Comparison of ENCODE assay signal across 1 cellular context in genomic region chr12:54033106-54033979, GRCh38.
TF ChIP-seq lines count a peak whose summit lies in the region.

No MANE protein-coding gene starts in this region.

TF ChIP-seq in HEK293, 187 proteins besides CTCF, POLR2A, EP300 and RAD21 (continued from another document):
- TF ChIP-seq, protein P1, sequence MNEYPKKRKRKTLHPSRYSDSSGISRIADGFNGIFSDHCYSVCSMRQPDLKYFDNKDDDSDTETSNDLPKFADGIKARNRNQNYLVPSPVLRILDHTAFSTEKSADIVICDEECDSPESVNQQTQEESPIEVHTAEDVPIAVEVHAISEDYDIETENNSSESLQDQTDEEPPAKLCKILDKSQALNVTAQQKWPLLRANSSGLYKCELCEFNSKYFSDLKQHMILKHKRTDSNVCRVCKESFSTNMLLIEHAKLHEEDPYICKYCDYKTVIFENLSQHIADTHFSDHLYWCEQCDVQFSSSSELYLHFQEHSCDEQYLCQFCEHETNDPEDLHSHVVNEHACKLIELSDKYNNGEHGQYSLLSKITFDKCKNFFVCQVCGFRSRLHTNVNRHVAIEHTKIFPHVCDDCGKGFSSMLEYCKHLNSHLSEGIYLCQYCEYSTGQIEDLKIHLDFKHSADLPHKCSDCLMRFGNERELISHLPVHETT (tag by site-specific recombination; IDR thresholded peaks at IDR 0.05): peak; percentile 94
- peak; percentile 84 for TF ChIP-seq ZNF501 (tag by site-specific recombination; IDR thresholded peaks at IDR 0.05)
- TF ChIP-seq, protein P2, sequence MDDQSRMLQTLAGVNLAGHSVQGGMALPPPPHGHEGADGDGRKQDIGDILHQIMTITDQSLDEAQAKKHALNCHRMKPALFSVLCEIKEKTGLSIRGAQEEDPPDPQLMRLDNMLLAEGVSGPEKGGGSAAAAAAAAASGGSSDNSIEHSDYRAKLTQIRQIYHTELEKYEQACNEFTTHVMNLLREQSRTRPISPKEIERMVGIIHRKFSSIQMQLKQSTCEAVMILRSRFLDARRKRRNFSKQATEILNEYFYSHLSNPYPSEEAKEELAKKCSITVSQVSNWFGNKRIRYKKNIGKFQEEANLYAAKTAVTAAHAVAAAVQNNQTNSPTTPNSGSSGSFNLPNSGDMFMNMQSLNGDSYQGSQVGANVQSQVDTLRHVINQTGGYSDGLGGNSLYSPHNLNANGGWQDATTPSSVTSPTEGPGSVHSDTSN (CRISPR knock-in tag; IDR thresholded peaks at IDR 0.05): no peak
- TF ChIP-seq ZNF548 (tag by site-specific recombination; IDR thresholded peaks at IDR 0.05): no peak
- TF ChIP-seq ZBTB8A (tag by site-specific recombination; IDR thresholded peaks at IDR 0.05): peak; percentile 98
- TF ChIP-seq ZNF112 (tag by site-specific recombination; IDR thresholded peaks at IDR 0.05): no peak
- no peak for TF ChIP-seq ZNF626 (tag by site-specific recombination; IDR thresholded peaks at IDR 0.05)
- TF ChIP-seq ZNF10 (tag by site-specific recombination; IDR thresholded peaks at IDR 0.05): peak; percentile 75
- TF ChIP-seq SP2 (tag by site-specific recombination; IDR thresholded peaks at IDR 0.05): peak; percentile 54
- TF ChIP-seq ZNF362 (tag by site-specific recombination; IDR thresholded peaks at IDR 0.05): peak; percentile 95
- peak; percentile 86 for TF ChIP-seq ZNF596 (tag by site-specific recombination; IDR thresholded peaks at IDR 0.05)
- no peak for TF ChIP-seq ZNF155 (tag by site-specific recombination; IDR thresholded peaks at IDR 0.05)
- peak; percentile 87 for TF ChIP-seq ZNF664 (tag by site-specific recombination; IDR thresholded peaks at IDR 0.05)
- peak; percentile 100 for TF ChIP-seq FEZF1 (tag by site-specific recombination; IDR thresholded peaks at IDR 0.05)
- peak; percentile 100 for TF ChIP-seq ZNF843 (tag by site-specific recombination; IDR thresholded peaks at IDR 0.05)
- TF ChIP-seq ZNF768 (tag by site-specific recombination; IDR thresholded peaks at IDR 0.05): no peak
- TF ChIP-seq ZNF830 (tag by site-specific recombination; IDR thresholded peaks at IDR 0.05; ENCODE audit: low read depth): no peak
- no peak for TF ChIP-seq ZNF791 (tag by site-specific recombination; IDR thresholded peaks at IDR 0.05)
- TF ChIP-seq ZNF148 (tag by site-specific recombination; IDR thresholded peaks at IDR 0.05; ENCODE audit: borderline replicate concordance): no peak
- TF ChIP-seq BCL6B (tag by site-specific recombination; IDR thresholded peaks at IDR 0.05): peak; percentile 89
- TF ChIP-seq GLI2 (tag by site-specific recombination; IDR thresholded peaks at IDR 0.05; ENCODE audit: borderline replicate concordance, low read depth): peak; percentile 99
- TF ChIP-seq ZFHX2 (tag by site-specific recombination; conservative IDR thresholded peaks at IDR 0.05): peak; percentile 40; the same call in 1 of the 2 replicates
- TF ChIP-seq, protein P3, sequence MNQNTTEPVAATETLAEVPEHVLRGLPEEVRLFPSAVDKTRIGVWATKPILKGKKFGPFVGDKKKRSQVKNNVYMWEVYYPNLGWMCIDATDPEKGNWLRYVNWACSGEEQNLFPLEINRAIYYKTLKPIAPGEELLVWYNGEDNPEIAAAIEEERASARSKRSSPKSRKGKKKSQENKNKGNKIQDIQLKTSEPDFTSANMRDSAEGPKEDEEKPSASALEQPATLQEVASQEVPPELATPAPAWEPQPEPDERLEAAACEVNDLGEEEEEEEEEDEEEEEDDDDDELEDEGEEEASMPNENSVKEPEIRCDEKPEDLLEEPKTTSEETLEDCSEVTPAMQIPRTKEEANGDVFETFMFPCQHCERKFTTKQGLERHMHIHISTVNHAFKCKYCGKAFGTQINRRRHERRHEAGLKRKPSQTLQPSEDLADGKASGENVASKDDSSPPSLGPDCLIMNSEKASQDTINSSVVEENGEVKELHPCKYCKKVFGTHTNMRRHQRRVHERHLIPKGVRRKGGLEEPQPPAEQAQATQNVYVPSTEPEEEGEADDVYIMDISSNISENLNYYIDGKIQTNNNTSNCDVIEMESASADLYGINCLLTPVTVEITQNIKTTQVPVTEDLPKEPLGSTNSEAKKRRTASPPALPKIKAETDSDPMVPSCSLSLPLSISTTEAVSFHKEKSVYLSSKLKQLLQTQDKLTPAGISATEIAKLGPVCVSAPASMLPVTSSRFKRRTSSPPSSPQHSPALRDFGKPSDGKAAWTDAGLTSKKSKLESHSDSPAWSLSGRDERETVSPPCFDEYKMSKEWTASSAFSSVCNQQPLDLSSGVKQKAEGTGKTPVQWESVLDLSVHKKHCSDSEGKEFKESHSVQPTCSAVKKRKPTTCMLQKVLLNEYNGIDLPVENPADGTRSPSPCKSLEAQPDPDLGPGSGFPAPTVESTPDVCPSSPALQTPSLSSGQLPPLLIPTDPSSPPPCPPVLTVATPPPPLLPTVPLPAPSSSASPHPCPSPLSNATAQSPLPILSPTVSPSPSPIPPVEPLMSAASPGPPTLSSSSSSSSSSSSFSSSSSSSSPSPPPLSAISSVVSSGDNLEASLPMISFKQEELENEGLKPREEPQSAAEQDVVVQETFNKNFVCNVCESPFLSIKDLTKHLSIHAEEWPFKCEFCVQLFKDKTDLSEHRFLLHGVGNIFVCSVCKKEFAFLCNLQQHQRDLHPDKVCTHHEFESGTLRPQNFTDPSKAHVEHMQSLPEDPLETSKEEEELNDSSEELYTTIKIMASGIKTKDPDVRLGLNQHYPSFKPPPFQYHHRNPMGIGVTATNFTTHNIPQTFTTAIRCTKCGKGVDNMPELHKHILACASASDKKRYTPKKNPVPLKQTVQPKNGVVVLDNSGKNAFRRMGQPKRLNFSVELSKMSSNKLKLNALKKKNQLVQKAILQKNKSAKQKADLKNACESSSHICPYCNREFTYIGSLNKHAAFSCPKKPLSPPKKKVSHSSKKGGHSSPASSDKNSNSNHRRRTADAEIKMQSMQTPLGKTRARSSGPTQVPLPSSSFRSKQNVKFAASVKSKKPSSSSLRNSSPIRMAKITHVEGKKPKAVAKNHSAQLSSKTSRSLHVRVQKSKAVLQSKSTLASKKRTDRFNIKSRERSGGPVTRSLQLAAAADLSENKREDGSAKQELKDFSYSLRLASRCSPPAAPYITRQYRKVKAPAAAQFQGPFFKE (tag by site-specific recombination; IDR thresholded peaks at IDR 0.05; ENCODE audit: borderline replicate concordance): no peak
- peak; percentile 97 for TF ChIP-seq MZF1 (tag by site-specific recombination; IDR thresholded peaks at IDR 0.05; ENCODE audit: borderline replicate concordance)
- no peak for TF ChIP-seq ZNF521 (tag by site-specific recombination; IDR thresholded peaks at IDR 0.05)
- peak; percentile 87 for TF ChIP-seq ZNF423 (tag by site-specific recombination; IDR thresholded peaks at IDR 0.05)
- no peak for TF ChIP-seq ZNF571 (tag by site-specific recombination; IDR thresholded peaks at IDR 0.05)
- TF ChIP-seq ZNF585B (tag by site-specific recombination; IDR thresholded peaks at IDR 0.05): no peak
- peak; percentile 49 for TF ChIP-seq SCRT2 (tag by site-specific recombination; IDR thresholded peaks at IDR 0.05)
- no peak for TF ChIP-seq ZNF404 (tag by site-specific recombination; IDR thresholded peaks at IDR 0.05)
- TF ChIP-seq ZNF518A (tag by site-specific recombination; conservative IDR thresholded peaks at IDR 0.05; ENCODE audit: low read depth): no peak; the same call in 1 of the 2 replicates
- TF ChIP-seq ZNF341 (tag by site-specific recombination; IDR thresholded peaks at IDR 0.05; ENCODE audit: low read depth): peak; percentile 77
- peak; percentile 85 for TF ChIP-seq ZNF660 (tag by site-specific recombination; IDR thresholded peaks at IDR 0.05)
- TF ChIP-seq ZNF211 (tag by site-specific recombination; IDR thresholded peaks at IDR 0.05; ENCODE audit: low read depth): no peak
- TF ChIP-seq, protein P4, sequence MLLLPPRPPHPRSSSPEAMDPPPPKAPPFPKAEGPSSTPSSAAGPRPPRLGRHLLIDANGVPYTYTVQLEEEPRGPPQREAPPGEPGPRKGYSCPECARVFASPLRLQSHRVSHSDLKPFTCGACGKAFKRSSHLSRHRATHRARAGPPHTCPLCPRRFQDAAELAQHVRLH (tag by site-specific recombination; IDR thresholded peaks at IDR 0.05): peak; percentile 98
- no peak for TF ChIP-seq ZNF114 (tag by site-specific recombination; IDR thresholded peaks at IDR 0.05)
